ENCODE assay signal across 1 cellular context in the genomic region with DNA sequence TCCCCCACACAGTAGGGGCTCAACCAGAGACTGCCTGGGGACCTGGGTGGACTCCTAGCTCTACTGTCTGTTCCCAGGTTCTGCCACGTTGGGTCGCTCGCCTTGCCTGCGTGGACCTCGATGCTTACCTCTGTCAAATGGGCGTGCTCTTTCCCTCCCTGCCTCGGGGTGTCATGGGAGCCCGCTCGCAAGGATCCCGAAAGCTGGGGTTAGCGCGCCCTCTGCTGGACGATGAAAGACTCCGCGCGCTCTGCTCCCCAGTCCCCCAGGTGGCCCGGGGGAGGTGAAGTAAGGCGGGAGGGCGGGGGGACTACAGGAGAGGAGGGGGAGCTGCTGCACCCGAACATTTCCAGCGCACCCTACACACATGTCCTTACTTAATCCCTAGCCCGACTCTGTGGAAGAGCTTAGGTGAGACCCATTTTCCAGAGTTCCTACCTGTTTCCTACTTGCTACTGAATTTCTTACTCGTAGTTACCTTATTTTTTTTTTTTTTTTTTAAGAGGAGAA.
A peak's percentile ranks its signal among the peaks of the same experiment; 100 is the strongest.
TF ChIP-seq lines count a peak whose summit lies in the region.

No MANE protein-coding gene starts in this region.

TF ChIP-seq in HepG2, 621 proteins besides CTCF, POLR2A, EP300 and RAD21 (continues in another document):
- TF ChIP-seq RFXAP (CRISPR knock-in tag; IDR thresholded peaks at IDR 0.05; ENCODE audit: borderline replicate concordance) (no peak), ZKSCAN5 (CRISPR knock-in tag; IDR thresholded peaks at IDR 0.05) (no peak), HMG20B (CRISPR knock-in tag; conservative IDR thresholded peaks at IDR 0.05) (no peak), SALL1 (CRISPR knock-in tag; IDR thresholded peaks at IDR 0.05) (peak; percentile 38; the same call in 1 of the 2 replicates), RBFOX2 (IDR thresholded peaks at IDR 0.05; ENCODE audit: low read depth, low read length) (no peak), ZNF552 (CRISPR knock-in tag; IDR thresholded peaks at IDR 0.05; ENCODE audit: borderline replicate concordance) (no peak), ZNF256 (CRISPR knock-in tag; conservative IDR thresholded peaks at IDR 0.05) (no peak), ZNF431 (CRISPR knock-in tag; IDR thresholded peaks at IDR 0.05; ENCODE audit: borderline replicate concordance, low read depth) (no peak), REL (CRISPR knock-in tag; conservative IDR thresholded peaks at IDR 0.05) (0 out of 2 replicates have a peak, but pooled peaks have one; percentile 28), SNAPC2 (CRISPR knock-in tag; IDR thresholded peaks at IDR 0.05) (no peak), ZNF761 (CRISPR knock-in tag; conservative IDR thresholded peaks at IDR 0.05) (no peak), HOXA3 (CRISPR knock-in tag; IDR thresholded peaks at IDR 0.05) (no peak), ZNF530 (CRISPR knock-in tag; IDR thresholded peaks at IDR 0.05; ENCODE audit: low read depth) (no peak), ZNF558 (CRISPR knock-in tag; IDR thresholded peaks at IDR 0.05; ENCODE audit: borderline replicate concordance) (no peak), KDM3A (CRISPR knock-in tag; IDR thresholded peaks at IDR 0.05; ENCODE audit: low read depth) (no peak), NCOA1 (CRISPR knock-in tag; IDR thresholded peaks at IDR 0.05) (no peak), TRIM24 (CRISPR knock-in tag; IDR thresholded peaks at IDR 0.05) (no peak), KAT8 (CRISPR knock-in tag; IDR thresholded peaks at IDR 0.05) (no peak), CHD4 (IDR thresholded peaks at IDR 0.05; ENCODE audit: borderline replicate concordance, low read length) (peak; percentile 30; the same call in 1 of the 2 replicates), ADNP (CRISPR knock-in tag; IDR thresholded peaks at IDR 0.05) (peak; percentile 88), NFE2 (CRISPR knock-in tag; IDR thresholded peaks at IDR 0.05) (no peak), SNRNP70 (IDR thresholded peaks at IDR 0.05; ENCODE audit: low read depth, low read length) (no peak), DNMT3B (CRISPR knock-in tag; conservative IDR thresholded peaks at IDR 0.05) (no peak), FLYWCH1 (CRISPR knock-in tag; IDR thresholded peaks at IDR 0.05) (no peak), ZNF674 (CRISPR knock-in tag; IDR thresholded peaks at IDR 0.05; ENCODE audit: low read depth) (no peak), SKI (IDR thresholded peaks at IDR 0.05; ENCODE audit: partially characterized antibody) (no peak), ZNF354B (CRISPR knock-in tag; IDR thresholded peaks at IDR 0.05) (no peak), MIXL1 (CRISPR knock-in tag; IDR thresholded peaks at IDR 0.05) (no peak), ZNF207 (IDR thresholded peaks at IDR 0.05; ENCODE audit: borderline replicate concordance) (no peak), MAFK (conservative IDR thresholded peaks at IDR 0.05 in 1 of 2, IDR thresholded peaks at IDR 0.05 in 1 of 2; ENCODE audit: low read length in 2 of 2) (no peak), DNMT1 (CRISPR knock-in tag; IDR thresholded peaks at IDR 0.05) (0 out of 2 replicates have a peak, but pooled peaks have one; percentile 31), TEAD3 (CRISPR knock-in tag; optimal IDR thresholded peaks at IDR 0.05; ENCODE audit: borderline replicate concordance) (no peak), GATAD2A (CRISPR knock-in tag; IDR thresholded peaks at IDR 0.05) (no peak), ZNF326 (CRISPR knock-in tag; IDR thresholded peaks at IDR 0.05; ENCODE audit: borderline replicate concordance) (no peak), SMC3 (IDR thresholded peaks at IDR 0.05; ENCODE audit: low read length) (peak; percentile 39; the same call in 1 of the 2 replicates), SPEN (CRISPR knock-in tag; IDR thresholded peaks at IDR 0.05; ENCODE audit: low read depth) (no peak), ZSCAN12 (CRISPR knock-in tag; IDR thresholded peaks at IDR 0.05) (no peak), ZFP36L1 (CRISPR knock-in tag; IDR thresholded peaks at IDR 0.05) (no peak), ZNF543 (CRISPR knock-in tag; IDR thresholded peaks at IDR 0.05) (no peak), CREM (IDR thresholded peaks at IDR 0.05) (no peak), CREM (CRISPR knock-in tag; IDR thresholded peaks at IDR 0.05) (no peak), ZMYM2 (CRISPR knock-in tag; IDR thresholded peaks at IDR 0.05) (peak; percentile 75; the same call in 1 of the 2 replicates), HNRNPH1 (optimal IDR thresholded peaks at IDR 0.05; ENCODE audit: low read depth, low read length) (no peak)
- TF ChIP-seq, protein P1, sequence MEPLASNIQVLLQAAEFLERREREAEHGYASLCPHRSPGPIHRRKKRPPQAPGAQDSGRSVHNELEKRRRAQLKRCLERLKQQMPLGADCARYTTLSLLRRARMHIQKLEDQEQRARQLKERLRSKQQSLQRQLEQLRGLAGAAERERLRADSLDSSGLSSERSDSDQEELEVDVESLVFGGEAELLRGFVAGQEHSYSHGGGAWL (CRISPR knock-in tag; IDR thresholded peaks at IDR 0.05) = no peak
- TF ChIP-seq, protein P2, sequence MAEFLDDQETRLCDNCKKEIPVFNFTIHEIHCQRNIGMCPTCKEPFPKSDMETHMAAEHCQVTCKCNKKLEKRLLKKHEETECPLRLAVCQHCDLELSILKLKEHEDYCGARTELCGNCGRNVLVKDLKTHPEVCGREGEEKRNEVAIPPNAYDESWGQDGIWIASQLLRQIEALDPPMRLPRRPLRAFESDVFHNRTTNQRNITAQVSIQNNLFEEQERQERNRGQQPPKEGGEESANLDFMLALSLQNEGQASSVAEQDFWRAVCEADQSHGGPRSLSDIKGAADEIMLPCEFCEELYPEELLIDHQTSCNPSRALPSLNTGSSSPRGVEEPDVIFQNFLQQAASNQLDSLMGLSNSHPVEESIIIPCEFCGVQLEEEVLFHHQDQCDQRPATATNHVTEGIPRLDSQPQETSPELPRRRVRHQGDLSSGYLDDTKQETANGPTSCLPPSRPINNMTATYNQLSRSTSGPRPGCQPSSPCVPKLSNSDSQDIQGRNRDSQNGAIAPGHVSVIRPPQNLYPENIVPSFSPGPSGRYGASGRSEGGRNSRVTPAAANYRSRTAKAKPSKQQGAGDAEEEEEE (CRISPR knock-in tag; IDR thresholded peaks at IDR 0.05; ENCODE audit: borderline replicate concordance) = no peak
- TF ChIP-seq, protein P3, sequence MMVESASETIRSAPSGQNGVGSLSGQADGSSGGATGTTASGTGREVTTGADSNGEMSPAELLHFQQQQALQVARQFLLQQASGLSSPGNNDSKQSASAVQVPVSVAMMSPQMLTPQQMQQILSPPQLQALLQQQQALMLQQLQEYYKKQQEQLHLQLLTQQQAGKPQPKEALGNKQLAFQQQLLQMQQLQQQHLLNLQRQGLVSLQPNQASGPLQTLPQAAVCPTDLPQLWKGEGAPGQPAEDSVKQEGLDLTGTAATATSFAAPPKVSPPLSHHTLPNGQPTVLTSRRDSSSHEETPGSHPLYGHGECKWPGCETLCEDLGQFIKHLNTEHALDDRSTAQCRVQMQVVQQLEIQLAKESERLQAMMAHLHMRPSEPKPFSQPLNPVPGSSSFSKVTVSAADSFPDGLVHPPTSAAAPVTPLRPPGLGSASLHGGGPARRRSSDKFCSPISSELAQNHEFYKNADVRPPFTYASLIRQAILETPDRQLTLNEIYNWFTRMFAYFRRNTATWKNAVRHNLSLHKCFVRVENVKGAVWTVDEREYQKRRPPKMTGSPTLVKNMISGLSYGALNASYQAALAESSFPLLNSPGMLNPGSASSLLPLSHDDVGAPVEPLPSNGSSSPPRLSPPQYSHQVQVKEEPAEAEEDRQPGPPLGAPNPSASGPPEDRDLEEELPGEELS (CRISPR knock-in tag; IDR thresholded peaks at IDR 0.05) = no peak
- TF ChIP-seq, protein P4, sequence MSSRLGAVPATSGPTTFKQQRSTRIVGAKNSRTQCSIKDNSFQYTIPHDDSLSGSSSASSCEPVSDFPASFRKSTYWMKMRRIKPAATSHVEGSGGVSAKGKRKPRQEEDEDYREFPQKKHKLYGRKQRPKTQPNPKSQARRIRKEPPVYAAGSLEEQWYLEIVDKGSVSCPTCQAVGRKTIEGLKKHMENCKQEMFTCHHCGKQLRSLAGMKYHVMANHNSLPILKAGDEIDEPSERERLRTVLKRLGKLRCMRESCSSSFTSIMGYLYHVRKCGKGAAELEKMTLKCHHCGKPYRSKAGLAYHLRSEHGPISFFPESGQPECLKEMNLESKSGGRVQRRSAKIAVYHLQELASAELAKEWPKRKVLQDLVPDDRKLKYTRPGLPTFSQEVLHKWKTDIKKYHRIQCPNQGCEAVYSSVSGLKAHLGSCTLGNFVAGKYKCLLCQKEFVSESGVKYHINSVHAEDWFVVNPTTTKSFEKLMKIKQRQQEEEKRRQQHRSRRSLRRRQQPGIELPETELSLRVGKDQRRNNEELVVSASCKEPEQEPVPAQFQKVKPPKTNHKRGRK (CRISPR knock-in tag; IDR thresholded peaks at IDR 0.05) = no peak
- TF ChIP-seq, protein P5, sequence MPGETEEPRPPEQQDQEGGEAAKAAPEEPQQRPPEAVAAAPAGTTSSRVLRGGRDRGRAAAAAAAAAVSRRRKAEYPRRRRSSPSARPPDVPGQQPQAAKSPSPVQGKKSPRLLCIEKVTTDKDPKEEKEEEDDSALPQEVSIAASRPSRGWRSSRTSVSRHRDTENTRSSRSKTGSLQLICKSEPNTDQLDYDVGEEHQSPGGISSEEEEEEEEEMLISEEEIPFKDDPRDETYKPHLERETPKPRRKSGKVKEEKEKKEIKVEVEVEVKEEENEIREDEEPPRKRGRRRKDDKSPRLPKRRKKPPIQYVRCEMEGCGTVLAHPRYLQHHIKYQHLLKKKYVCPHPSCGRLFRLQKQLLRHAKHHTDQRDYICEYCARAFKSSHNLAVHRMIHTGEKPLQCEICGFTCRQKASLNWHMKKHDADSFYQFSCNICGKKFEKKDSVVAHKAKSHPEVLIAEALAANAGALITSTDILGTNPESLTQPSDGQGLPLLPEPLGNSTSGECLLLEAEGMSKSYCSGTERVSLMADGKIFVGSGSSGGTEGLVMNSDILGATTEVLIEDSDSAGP (CRISPR knock-in tag; IDR thresholded peaks at IDR 0.05; ENCODE audit: borderline replicate concordance) = no peak
- TF ChIP-seq, protein P6, sequence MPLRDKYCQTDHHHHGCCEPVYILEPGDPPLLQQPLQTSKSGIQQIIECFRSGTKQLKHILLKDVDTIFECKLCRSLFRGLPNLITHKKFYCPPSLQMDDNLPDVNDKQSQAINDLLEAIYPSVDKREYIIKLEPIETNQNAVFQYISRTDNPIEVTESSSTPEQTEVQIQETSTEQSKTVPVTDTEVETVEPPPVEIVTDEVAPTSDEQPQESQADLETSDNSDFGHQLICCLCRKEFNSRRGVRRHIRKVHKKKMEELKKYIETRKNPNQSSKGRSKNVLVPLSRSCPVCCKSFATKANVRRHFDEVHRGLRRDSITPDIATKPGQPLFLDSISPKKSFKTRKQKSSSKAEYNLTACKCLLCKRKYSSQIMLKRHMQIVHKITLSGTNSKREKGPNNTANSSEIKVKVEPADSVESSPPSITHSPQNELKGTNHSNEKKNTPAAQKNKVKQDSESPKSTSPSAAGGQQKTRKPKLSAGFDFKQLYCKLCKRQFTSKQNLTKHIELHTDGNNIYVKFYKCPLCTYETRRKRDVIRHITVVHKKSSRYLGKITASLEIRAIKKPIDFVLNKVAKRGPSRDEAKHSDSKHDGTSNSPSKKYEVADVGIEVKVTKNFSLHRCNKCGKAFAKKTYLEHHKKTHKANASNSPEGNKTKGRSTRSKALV (CRISPR knock-in tag; IDR thresholded peaks at IDR 0.05) = no peak
- TF ChIP-seq, protein P7, sequence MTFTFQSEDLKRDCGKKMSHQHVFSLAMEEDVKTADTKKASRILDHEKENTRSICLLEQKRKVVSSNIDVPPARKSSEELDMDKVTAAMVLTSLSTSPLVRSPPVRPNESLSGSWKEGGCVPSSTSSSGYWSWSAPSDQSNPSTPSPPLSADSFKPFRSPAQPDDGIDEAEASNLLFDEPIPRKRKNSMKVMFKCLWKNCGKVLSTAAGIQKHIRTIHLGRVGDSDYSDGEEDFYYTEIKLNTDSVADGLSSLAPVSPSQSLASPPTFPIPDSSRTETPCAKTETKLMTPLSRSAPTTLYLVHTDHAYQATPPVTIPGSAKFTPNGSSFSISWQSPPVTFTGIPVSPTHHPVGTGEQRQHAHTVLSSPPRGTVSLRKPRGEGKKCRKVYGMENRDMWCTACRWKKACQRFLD (CRISPR knock-in tag; IDR thresholded peaks at IDR 0.05; ENCODE audit: borderline replicate concordance) = no peak
- TF ChIP-seq, protein P8, sequence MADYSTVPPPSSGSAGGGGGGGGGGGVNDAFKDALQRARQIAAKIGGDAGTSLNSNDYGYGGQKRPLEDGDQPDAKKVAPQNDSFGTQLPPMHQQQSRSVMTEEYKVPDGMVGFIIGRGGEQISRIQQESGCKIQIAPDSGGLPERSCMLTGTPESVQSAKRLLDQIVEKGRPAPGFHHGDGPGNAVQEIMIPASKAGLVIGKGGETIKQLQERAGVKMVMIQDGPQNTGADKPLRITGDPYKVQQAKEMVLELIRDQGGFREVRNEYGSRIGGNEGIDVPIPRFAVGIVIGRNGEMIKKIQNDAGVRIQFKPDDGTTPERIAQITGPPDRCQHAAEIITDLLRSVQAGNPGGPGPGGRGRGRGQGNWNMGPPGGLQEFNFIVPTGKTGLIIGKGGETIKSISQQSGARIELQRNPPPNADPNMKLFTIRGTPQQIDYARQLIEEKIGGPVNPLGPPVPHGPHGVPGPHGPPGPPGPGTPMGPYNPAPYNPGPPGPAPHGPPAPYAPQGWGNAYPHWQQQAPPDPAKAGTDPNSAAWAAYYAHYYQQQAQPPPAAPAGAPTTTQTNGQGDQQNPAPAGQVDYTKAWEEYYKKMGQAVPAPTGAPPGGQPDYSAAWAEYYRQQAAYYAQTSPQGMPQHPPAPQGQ (CRISPR knock-in tag; IDR thresholded peaks at IDR 0.05; ENCODE audit: borderline replicate concordance) = no peak
- TF ChIP-seq, protein P9, sequence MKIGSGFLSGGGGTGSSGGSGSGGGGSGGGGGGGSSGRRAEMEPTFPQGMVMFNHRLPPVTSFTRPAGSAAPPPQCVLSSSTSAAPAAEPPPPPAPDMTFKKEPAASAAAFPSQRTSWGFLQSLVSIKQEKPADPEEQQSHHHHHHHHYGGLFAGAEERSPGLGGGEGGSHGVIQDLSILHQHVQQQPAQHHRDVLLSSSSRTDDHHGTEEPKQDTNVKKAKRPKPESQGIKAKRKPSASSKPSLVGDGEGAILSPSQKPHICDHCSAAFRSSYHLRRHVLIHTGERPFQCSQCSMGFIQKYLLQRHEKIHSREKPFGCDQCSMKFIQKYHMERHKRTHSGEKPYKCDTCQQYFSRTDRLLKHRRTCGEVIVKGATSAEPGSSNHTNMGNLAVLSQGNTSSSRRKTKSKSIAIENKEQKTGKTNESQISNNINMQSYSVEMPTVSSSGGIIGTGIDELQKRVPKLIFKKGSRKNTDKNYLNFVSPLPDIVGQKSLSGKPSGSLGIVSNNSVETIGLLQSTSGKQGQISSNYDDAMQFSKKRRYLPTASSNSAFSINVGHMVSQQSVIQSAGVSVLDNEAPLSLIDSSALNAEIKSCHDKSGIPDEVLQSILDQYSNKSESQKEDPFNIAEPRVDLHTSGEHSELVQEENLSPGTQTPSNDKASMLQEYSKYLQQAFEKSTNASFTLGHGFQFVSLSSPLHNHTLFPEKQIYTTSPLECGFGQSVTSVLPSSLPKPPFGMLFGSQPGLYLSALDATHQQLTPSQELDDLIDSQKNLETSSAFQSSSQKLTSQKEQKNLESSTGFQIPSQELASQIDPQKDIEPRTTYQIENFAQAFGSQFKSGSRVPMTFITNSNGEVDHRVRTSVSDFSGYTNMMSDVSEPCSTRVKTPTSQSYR (CRISPR knock-in tag; IDR thresholded peaks at IDR 0.05; ENCODE audit: borderline replicate concordance) = no peak
